9 cellular contexts compared by ENCODE assay signal in genomic region chr17:82838386-82839063, GRCh38. TPM values are rescaled to one million over a fixed set of nuclear protein-coding genes. Genes with fewer than 3 reads are reported as not detected.
DNase-seq lines count a peak whose midpoint lies in the region; ATAC-seq and TF ChIP-seq lines count a peak whose summit lies in the region.
"Had no signal": no experiment of that assay in that cellular context is flagged by ENCODE, and none has a peak within 500 bp of the region (broad histone marks: within the 10 kb centered on the region; RNA-seq: fewer than 3 reads in every experiment).

No MANE protein-coding gene starts in this region.

- no peaks in the 10 kb centered on the region; the same call in 1 of the 2 replicates for H3K27me3 Mint-ChIP-seq in HFFc6 (ENCODE audit: insufficient read depth)

- H3K4me1 Mint-ChIP-seq in HFFc6 (ENCODE audit: low read depth): peaks cover 16% of the 10 kb centered on the region

- DNase-seq in HFFc6 (peak; percentile 2), SKM-1 treated with dmso at 0.1 percent for 144 hours (lab: John Stamatoyannopoulos, UW; ENCODE audit: unreplicated experiment) (peak; percentile 46), left ventricle myocardium superior (peak; percentile 73), SHP77 treated with DMSO at 0.1 percent for 48 hours (lab: John Stamatoyannopoulos, UW) (no peak), NCI-H2171 (lab: John Stamatoyannopoulos, UW) (no peak)
- no peak for DNase-seq in activated CD8-positive, alpha-beta memory T cell treated with anti-CD3 and anti-CD28 coated beads for 24 hours

- no peak for TF ChIP-seq CTCF in HFFc6 (IDR thresholded peaks at IDR 0.05)

- no peaks in the 10 kb centered on the region for H3K27me3 ChIP-seq in skeletal muscle satellite cell (ENCODE audit: control insufficient read depth, insufficient read depth, low read length)

- H3K9ac ChIP-seq in skeletal muscle satellite cell (ENCODE audit: low read depth, low read length): peak overlapping the region; percentile 51

- no peaks in the 10 kb centered on the region for H3K36me3 ChIP-seq in skeletal muscle satellite cell (ENCODE audit: insufficient read depth, low read length)

- peak overlapping the region; percentile 35 for H3K4me3 ChIP-seq in skeletal muscle satellite cell (ENCODE audit: low read length)

- peak; percentile 72 for ATAC-seq in left ventricle myocardium superior
- ATAC-seq in HG03175 (IDR thresholded peaks at IDR 0.05; ENCODE audit: unreplicated experiment): no peak
- ATAC-seq: Panc1 had no signal

- no peaks in the 10 kb centered on the region for H3K36me3 Mint-ChIP-seq in HFFc6 (ENCODE audit: low read depth)

- H3K9me3 ChIP-seq in skeletal muscle satellite cell (replicated peaks; ENCODE audit: low read length): no peaks in the 10 kb centered on the region

- peak overlapping the region; percentile 51 for H3K4me2 ChIP-seq in skeletal muscle satellite cell (ENCODE audit: low read length)

- H3K9me3 Mint-ChIP-seq in HFFc6: no peaks in the 10 kb centered on the region

- no peak overlapping the region for H3K4me3 Mint-ChIP-seq in HFFc6

- H3K27ac Mint-ChIP-seq in HFFc6: peak overlapping the region; percentile 13; the same call in 1 of the 2 replicates

- peaks cover 27% of the 10 kb centered on the region for H3K4me1 ChIP-seq in skeletal muscle satellite cell (ENCODE audit: control insufficient read depth, insufficient read depth, low read length)

- intact Hi-C loops in left ventricle myocardium superior (cut with micrococcal nuclease): no loop called here

RNA-seq across cellular contexts. Expression of gene ZNF750, which starts 1.3 kb away (rescaled TPM):
- total RNA-seq in HFFc6 (2021; fragmentation: NEBNext Ultra II Directional; extraction: Animal tissue kit (Norgen Biotek cat#: 25700)): not detected
- 0.15 TPM for total RNA-seq in left ventricle myocardium superior
- total RNA-seq in skeletal muscle satellite cell (2012; rRNA removed): not detected in 2 replicates

Comparison
In these comparisons a context has a peak if more than half of its experiments do, and no peak if none do; other contexts are left out.
1. DNase-seq: peak in HFFc6 (single experiment), SKM-1 treated with dmso at 0.1 percent for 144 hours (single experiment) and left ventricle myocardium superior (single experiment); none in SHP77 treated with DMSO at 0.1 percent for 48 hours (single experiment), activated CD8-positive, alpha-beta memory T cell treated with anti-CD3 and anti-CD28 coated beads for 24 hours (single experiment) and NCI-H2171 (single experiment).